8 cellular contexts compared by ENCODE assay signal in genomic region chr22:25196326-25196725, GRCh38. TPM values are rescaled to one million over a fixed set of nuclear protein-coding genes. Genes with fewer than 3 reads are reported as not detected.
"Had no signal": no experiment of that assay in that cellular context is flagged by ENCODE, and none has a peak within 500 bp of the region (broad histone marks: within the 10 kb centered on the region; RNA-seq: fewer than 3 reads in every experiment).

No MANE protein-coding gene starts in this region.

- H3K36me3 Mint-ChIP-seq: IgD-negative memory B cell had no signal

- H3K27ac ChIP-seq: HL-60 had no signal

- DNase-seq: IMR-90, KBM-7 had no signal

- H3K9me3 Mint-ChIP-seq: IgD-negative memory B cell had no signal

- H3K4me3 ChIP-seq: K562 had no signal

- ATAC-seq: HepG2, K562 had no signal

- H3K4me1 Mint-ChIP-seq: IgD-negative memory B cell had no signal

- H3K27ac Mint-ChIP-seq: IgD-negative memory B cell had no signal

RNA-seq across cellular contexts. Expression of gene CRYBB3, which starts 3.3 kb away (rescaled TPM):
- total RNA-seq: HT1080, IMR-90, K562 had no signal

RNA-seq across cellular contexts. Expression of gene CRYBB2, which starts 23.1 kb away (rescaled TPM):
- total RNA-seq: HT-29, HT1080, IMR-90, K562 had no signal
